In the genomic region with DNA sequence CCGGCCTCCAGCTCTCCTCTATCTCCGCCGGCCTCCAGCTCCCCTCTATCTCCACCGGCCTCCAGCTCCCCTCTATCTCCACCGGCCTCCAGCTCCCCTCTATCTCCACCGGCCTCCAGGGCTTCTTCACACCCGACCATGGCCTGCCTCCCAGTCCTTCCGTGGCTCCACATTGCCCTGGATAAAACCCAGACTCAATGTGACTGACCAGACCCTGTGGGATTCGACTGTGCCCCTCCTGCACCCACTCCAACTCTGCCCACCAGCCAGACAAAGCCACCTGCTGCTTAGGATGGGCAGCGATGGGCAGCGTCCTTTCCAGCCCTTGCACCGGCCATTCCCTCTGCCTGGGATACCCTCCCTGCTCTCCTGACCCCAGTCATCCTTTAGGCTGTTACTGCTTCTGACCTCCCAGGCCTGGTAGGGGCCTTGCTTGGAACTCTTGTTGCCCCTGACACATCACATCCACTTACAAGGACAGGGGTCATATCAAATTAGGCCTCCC, we compare ENCODE assay signal across 1 cellular context.
TF ChIP-seq lines count a peak whose summit lies in the region.

No MANE protein-coding gene starts in this region.

TF ChIP-seq in H1, 55 proteins besides CTCF, POLR2A, EP300 and RAD21:
- TF ChIP-seq EGR1 (IDR thresholded peaks at IDR 0.05; ENCODE audit: borderline replicate concordance, low read depth, low read length) (no peak), KDM1A (IDR thresholded peaks at IDR 0.05; ENCODE audit: borderline replicate concordance, low read length) (no peak), TEAD4 (IDR thresholded peaks at IDR 0.05; ENCODE audit: low read depth, low read length) (no peak)
